ENCODE assay signal across 8 cellular contexts in the genomic region with DNA sequence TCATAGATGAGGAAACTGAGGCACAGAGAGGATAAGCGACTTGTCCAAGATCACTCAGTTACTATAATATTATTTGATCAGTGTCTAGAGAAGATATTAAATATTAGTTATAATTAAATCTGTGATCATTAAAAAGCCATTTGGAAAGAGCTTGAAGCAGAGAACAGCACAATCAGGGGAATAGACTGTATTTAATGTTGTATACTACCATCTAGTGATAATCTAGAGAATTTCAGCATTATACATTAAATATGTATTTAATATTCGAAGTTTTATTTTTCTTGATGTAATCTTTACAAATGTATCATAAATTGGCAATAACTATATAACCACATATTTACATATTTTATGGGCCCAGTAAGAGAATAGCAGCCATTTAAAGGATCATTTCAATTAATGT. TPM values are rescaled to one million over a fixed set of nuclear protein-coding genes. Genes with fewer than 3 reads are reported as not detected.
DNase-seq lines count a peak whose midpoint lies in the region; ATAC-seq, FAIRE-seq and TF ChIP-seq lines count a peak whose summit lies in the region.

No MANE protein-coding gene starts in this region.

- no peaks in the 10 kb centered on the region for H4K20me1 ChIP-seq in GM12878 (ENCODE audit: control insufficient read depth, insufficient read depth)

- no peak overlapping the region for H2AFZ ChIP-seq in GM12878 (ENCODE audit: control insufficient read depth, low read depth, low read length)

- 0% methylated on average over 2 of the region's 2 CpGs for WGBS in GM12878 (ENCODE audit: insufficient coverage, insufficient replicate concordance, low lambda C conversion rate, missing lambda C conversion rate)

- no peaks in the 10 kb centered on the region for H3K79me2 ChIP-seq in GM12878 (ENCODE audit: control insufficient read depth, insufficient read depth, low read length)

- DNase-seq in AG04450 (ENCODE audit: low read depth, low spot score) (no peak), NB4 (ENCODE audit: low read depth) (peak; percentile 38), GM12878 (ENCODE audit: low read depth, low spot score) (no peak), osteocyte (ENCODE audit: extremely low spot score, unreplicated experiment) (no peak), islet precursor cell (no peak), NCI-H226 (no peak)
- no peak for DNase-seq in effector memory CD4-positive, alpha-beta T cell

- RAD21 ChIA-PET in GM12878 (lab: Charles Lee; ENCODE audit: unreplicated experiment), result interaction anchor here (0.9 to 4.2 kb wide), 14 partner anchors 22 to 352 kb away, joined by 3 to 56 read pairs (median 4); a partner anchor contains a TSS

- TF ChIP-seq EP300 in GM12878 (IDR thresholded peaks at IDR 0.05; ENCODE audit: borderline replicate concordance in 1 of 2, control insufficient read depth in 1 of 2, low read depth in 2 of 2, low read length in 2 of 2), result no peak

- in situ Hi-C loops in GM12878 (cut with MboI), result loop anchor here (5.0 to 10.0 kb wide), 2 partner anchors 77 to 234 kb away; no protein-coding TSS in a partner anchor

- no peaks in the 10 kb centered on the region for H3K4me1 ChIP-seq in GM12878 (ENCODE audit: control insufficient read depth, insufficient read depth, low read length)
- no peaks in the 10 kb centered on the region for H3K4me1 ChIP-seq in effector memory CD4-positive, alpha-beta T cell (ENCODE audit: control insufficient read depth, insufficient read depth, low read length, poor library complexity, severe bottlenecking)

- ATAC-seq in GM18858 (IDR thresholded peaks at IDR 0.05; ENCODE audit: unreplicated experiment), result peak; percentile 54
- ATAC-seq in GM12878, result peak; percentile 69

- FAIRE-seq in GM12878 (lab: Jason Lieb, UNC), result no peak

- H3K36me3 ChIP-seq in GM12878 (ENCODE audit: control insufficient read depth in 2 of 2, insufficient read depth in 2 of 2, low read length in 1 of 2), result no peaks in the 10 kb centered on the region
- H3K36me3 ChIP-seq in effector memory CD4-positive, alpha-beta T cell (ENCODE audit: control insufficient read depth, insufficient read depth, low read length), result no peaks in the 10 kb centered on the region

- H3K9me3 ChIP-seq in AG04450 (ENCODE audit: control insufficient read depth, insufficient read depth, low read length) (no peaks in the 10 kb centered on the region), GM12878 (replicated peaks; ENCODE audit: control insufficient read depth, insufficient read depth, low read length) (no peaks in the 10 kb centered on the region)
- H3K9me3 ChIP-seq in effector memory CD4-positive, alpha-beta T cell (ENCODE audit: control insufficient read depth, low read length), result no peaks in the 10 kb centered on the region

- H3K27ac Mint-ChIP-seq in osteocyte (ENCODE audit: unreplicated experiment), result no peak overlapping the region

- H3K9me3 Mint-ChIP-seq in osteocyte (ENCODE audit: unreplicated experiment), result no peaks in the 10 kb centered on the region

- peaks cover 41% of the 10 kb centered on the region for H3K27me3 Mint-ChIP-seq in osteocyte (ENCODE audit: unreplicated experiment)

- intact Hi-C loops in GM12878 (cut with micrococcal nuclease; ENCODE audit: unreplicated experiment), result loop anchor here (1.0 to 2.0 kb wide), 2 partner anchors 74 to 236 kb away; no protein-coding TSS in a partner anchor

- no peaks in the 10 kb centered on the region for H3K36me3 Mint-ChIP-seq in osteocyte (ENCODE audit: unreplicated experiment)

- no peak overlapping the region for H3K27ac ChIP-seq in AG04450 (ENCODE audit: low read depth, low read length)
- no peak overlapping the region for H3K27ac ChIP-seq in GM12878 (ENCODE audit: control insufficient read depth, insufficient read depth)
- H3K27ac ChIP-seq in effector memory CD4-positive, alpha-beta T cell (ENCODE audit: insufficient read depth, low read length, poor library complexity, severe bottlenecking), result no peak overlapping the region

- TF ChIP-seq POLR2A in NB4 (IDR thresholded peaks at IDR 0.05; ENCODE audit: extremely low read depth, insufficient read length) (no peak), GM12878 (IDR thresholded peaks at IDR 0.05; ENCODE audit: low read depth, low read length) (no peak)

- peak; percentile 53 for TF ChIP-seq RAD21 in GM12878 (IDR thresholded peaks at IDR 0.05; ENCODE audit: insufficient read depth, low read depth, low read length)

- CTCF ChIA-PET in AG04450 (lab: Charles Lee), result interaction anchor here (0.6 to 5.8 kb wide), 30 partner anchors 8 to 1397 kb away, joined by 3 to 75 read pairs (median 5); a partner anchor contains a TSS
- CTCF ChIA-PET in GM12878 (lab: Yijun Ruan, JAX), result interaction anchor here (0.7 to 4.8 kb wide), 18 partner anchors 8 to 352 kb away, joined by 3 to 83 read pairs (median 6); a partner anchor contains a TSS

- TF ChIP-seq CTCF in AG04450 (IDR thresholded peaks at IDR 0.05; ENCODE audit: low read depth, low read length), result peak; percentile 47
- TF ChIP-seq CTCF in NB4 (IDR thresholded peaks at IDR 0.05; ENCODE audit: low read depth, low read length), result no peak
- peak in 2 of 3 experiments; percentile 19 to 49; a peak in 2 of 6 replicates for TF ChIP-seq CTCF in GM12878 (IDR thresholded peaks at IDR 0.05 in 2 of 3, conservative IDR thresholded peaks at IDR 0.05 in 1 of 3; ENCODE audit: control insufficient read depth in 2 of 3, extremely low read depth in 1 of 3, insufficient read depth in 1 of 3, low read depth in 3 of 3, low read length in 3 of 3)
- peak; percentile 59 for TF ChIP-seq CTCF in osteocyte (IDR thresholded peaks at IDR 0.05)

- no peak overlapping the region for H3K9ac ChIP-seq in GM12878 (ENCODE audit: control insufficient read depth, insufficient read depth, low read length)

- H3K27me3 ChIP-seq in AG04450 (ENCODE audit: control insufficient read depth, insufficient read depth, low read length) (peaks cover 3% of the 10 kb centered on the region), GM12878 (replicated peaks in 1 of 2; ENCODE audit: control insufficient read depth in 2 of 2, insufficient read depth in 2 of 2, low read length in 1 of 2) (no peaks in the 10 kb centered on the region)
- no peaks in the 10 kb centered on the region for H3K27me3 ChIP-seq in effector memory CD4-positive, alpha-beta T cell (replicated peaks; ENCODE audit: control insufficient read depth, insufficient read depth, low read length, poor library complexity, severe bottlenecking)

- no TSS peak for BruUV-seq in GM12878 (replicated peaks; lab: Mats Ljungman, UMichigan)

- no peak overlapping the region for H3K4me2 ChIP-seq in GM12878 (ENCODE audit: control insufficient read depth, insufficient read depth)

- POLR2A ChIA-PET in AG04450 (lab: Yijun Ruan, JAX), result interaction anchor here (1.0 kb wide), 1 partner anchor 24 kb away, joined by 6 read pairs; no protein-coding TSS in a partner anchor
- POLR2A ChIA-PET in GM12878 (lab: Charles Lee), result no interaction called here

- H3K4me3 Mint-ChIP-seq in osteocyte (ENCODE audit: unreplicated experiment), result no peak overlapping the region

- H3K4me1 Mint-ChIP-seq in osteocyte (ENCODE audit: unreplicated experiment), result no peaks in the 10 kb centered on the region

- SMC1A ChIA-PET in GM12878 (lab: Charles Lee; ENCODE audit: uncharacterized antibody, unreplicated experiment), result interaction anchor here (1.0 to 4.0 kb wide), 11 partner anchors 23 to 352 kb away, joined by 3 to 34 read pairs (median 8); a partner anchor contains a TSS

- H3K4me3 ChIP-seq in AG04450 (ENCODE audit: low read depth, low read length) (no peak overlapping the region), NB4 (ENCODE audit: low read depth, low read length) (no peak overlapping the region), GM12878 (no peak overlapping the region)
- no peak overlapping the region for H3K4me3 ChIP-seq in effector memory CD4-positive, alpha-beta T cell (ENCODE audit: insufficient read depth, low read depth, low read length, poor library complexity, severe bottlenecking)

TF ChIP-seq in GM12878, 131 proteins besides CTCF, POLR2A, EP300 and RAD21:
- TF ChIP-seq SMC3 (IDR thresholded peaks at IDR 0.05; ENCODE audit: borderline replicate concordance, low read length) (peak; percentile 50; the same call in 1 of the 2 replicates), BACH1 (IDR thresholded peaks at IDR 0.05; ENCODE audit: borderline replicate concordance) (no peak), ASH2L (IDR thresholded peaks at IDR 0.05; ENCODE audit: borderline replicate concordance, low read depth) (no peak)

RNA-seq across cellular contexts. Expression of a gene that starts 37.7 kb away (rescaled TPM):
- 0.12 TPM in 1 of 2 replicates, not detected in the other for polyA plus RNA-seq in AG04450 (2011; rRNA removed)
- not detected in 2 replicates for polyA minus RNA-seq in AG04450 (2011; rRNA and poly(A)+ RNA removed)
- not detected in 2 replicates for total RNA-seq in GM12878 (2013; cell fraction: nucleolus; rRNA removed)
- 0.17 TPM in 1 of 2 replicates, not detected in the other for total RNA-seq in GM12878 (2014; rRNA removed)
- total RNA-seq in GM12878 (2014; rRNA removed; fragmentation: Illumina TruSeq; extraction: Trizol), result 0.13 TPM in 1 of 2 replicates, not detected in the other
- not detected in 2 replicates for total RNA-seq in GM12878 (2021)
- polyA plus RNA-seq in GM12878 (2011; ENCODE audit: low read depth), result not detected
- polyA plus RNA-seq in GM12878 (2011; rRNA removed), result 0.43 and 0.46 TPM in 2 replicates
- 0.06 and 0.12 TPM in 2 replicates for polyA plus RNA-seq in GM12878 (2011; cell fraction: cytosol; rRNA removed)
- polyA plus RNA-seq in GM12878 (2011; cell fraction: nucleus; rRNA removed), result 0.15 and 0.22 TPM in 2 replicates
- polyA plus RNA-seq in GM12878 (2012), result not detected in 2 replicates
- polyA plus RNA-seq in GM12878 (2014; fragmentation: Illumina TruSeq; extraction: Trizol), result not detected in 2 replicates
- polyA plus RNA-seq in GM12878 (2014; fragmentation: Nextera tagmentation; extraction: Ambion mirVana), result under 1 TPM; 0.06 to 0.09 TPM
- 0.10 TPM in 1 of 2 replicates, not detected in the other for polyA plus RNA-seq in GM12878 (2014; rRNA removed)
- under 1 TPM; 0.10 to 0.23 TPM for polyA plus RNA-seq in GM12878 (2016; fragmentation: Nextera tagmentation; extraction: Ambion mirVana)
- polyA minus RNA-seq in GM12878 (2011; rRNA and poly(A)+ RNA removed), result 0.15 and 0.22 TPM in 2 replicates
- polyA minus RNA-seq in GM12878 (2011; cell fraction: cytosol; rRNA and poly(A)+ RNA removed), result not detected in 2 replicates
- polyA minus RNA-seq in GM12878 (2011; cell fraction: nucleus; rRNA and poly(A)+ RNA removed), result not detected in 2 replicates
- 0.73 TPM in 1 of 2 replicates, not detected in the other for total RNA-seq in osteocyte
